1 cellular context compared by ENCODE assay signal in the genomic region with DNA sequence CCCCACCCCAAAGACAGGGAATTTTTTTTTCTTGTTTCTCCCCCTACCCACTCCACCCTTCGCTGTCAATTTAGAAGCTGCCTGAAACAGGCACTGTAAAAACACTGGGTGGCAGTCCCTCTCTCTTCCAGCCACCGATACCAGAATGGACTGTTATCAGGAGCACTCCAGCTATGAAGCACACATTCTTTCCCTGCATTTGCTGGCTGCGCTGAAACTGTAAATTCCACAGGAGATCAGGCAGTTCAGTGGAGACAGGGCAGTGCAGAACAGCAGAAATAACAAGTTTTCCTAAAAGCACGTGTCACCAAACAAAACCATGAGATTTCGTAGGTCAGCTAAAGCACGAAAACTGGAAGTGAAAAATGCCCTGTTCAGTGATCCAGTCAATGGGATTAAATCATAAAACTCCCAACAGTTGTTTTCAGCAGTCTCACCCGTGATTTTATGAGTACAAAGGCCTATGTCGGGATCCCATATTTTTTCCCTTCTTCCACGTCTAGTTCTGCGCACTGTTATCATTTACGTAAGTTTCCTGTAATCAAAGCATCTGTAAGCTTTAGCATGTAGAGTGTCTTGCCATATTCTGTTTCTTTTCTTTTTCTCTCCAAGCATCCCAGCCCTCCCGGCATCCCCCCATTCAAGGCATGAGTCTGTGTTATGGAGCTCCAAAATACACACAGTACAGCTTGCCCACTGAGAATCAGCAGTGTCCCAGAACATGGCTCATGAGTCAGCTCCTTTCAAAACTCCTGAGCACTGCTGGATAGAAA.
TF ChIP-seq lines count a peak whose summit lies in the region.

No MANE protein-coding gene starts in this region.

TF ChIP-seq in SK-N-SH, 30 proteins besides CTCF, POLR2A, EP300 and RAD21 (continued from another document):
- TF ChIP-seq, protein P1, sequence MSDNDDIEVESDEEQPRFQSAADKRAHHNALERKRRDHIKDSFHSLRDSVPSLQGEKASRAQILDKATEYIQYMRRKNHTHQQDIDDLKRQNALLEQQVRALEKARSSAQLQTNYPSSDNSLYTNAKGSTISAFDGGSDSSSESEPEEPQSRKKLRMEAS (IDR thresholded peaks at IDR 0.05; ENCODE audit: low read depth): no peak
- TF ChIP-seq FOXJ3 (CRISPR knock-in tag; IDR thresholded peaks at IDR 0.05) (no peak), TAF1 (IDR thresholded peaks at IDR 0.05; ENCODE audit: borderline replicate concordance, low read depth, low read length) (no peak), POLR2AphosphoS5 (IDR thresholded peaks at IDR 0.05; ENCODE audit: low read depth, low read length) (no peak), NRF1 (IDR thresholded peaks at IDR 0.05; ENCODE audit: low read depth, low read length) (no peak), NFIC (IDR thresholded peaks at IDR 0.05; ENCODE audit: borderline replicate concordance) (no peak), JUND (IDR thresholded peaks at IDR 0.05) (no peak), REST (IDR thresholded peaks at IDR 0.05; ENCODE audit: low read depth, low read length) (no peak), USF2 (IDR thresholded peaks at IDR 0.05; ENCODE audit: borderline replicate concordance, low read depth, low read length) (no peak), MEF2A (IDR thresholded peaks at IDR 0.05; ENCODE audit: borderline replicate concordance, low read depth) (no peak), ELF1 (IDR thresholded peaks at IDR 0.05) (no peak), EZH2phosphoT487 (IDR thresholded peaks at IDR 0.05; ENCODE audit: borderline replicate concordance, low read depth) (no peak), SMC3 (IDR thresholded peaks at IDR 0.05; ENCODE audit: low read depth, low read length) (no peak), MXI1 (IDR thresholded peaks at IDR 0.05; ENCODE audit: low read depth, low read length) (no peak)
- TF ChIP-seq, protein P2, sequence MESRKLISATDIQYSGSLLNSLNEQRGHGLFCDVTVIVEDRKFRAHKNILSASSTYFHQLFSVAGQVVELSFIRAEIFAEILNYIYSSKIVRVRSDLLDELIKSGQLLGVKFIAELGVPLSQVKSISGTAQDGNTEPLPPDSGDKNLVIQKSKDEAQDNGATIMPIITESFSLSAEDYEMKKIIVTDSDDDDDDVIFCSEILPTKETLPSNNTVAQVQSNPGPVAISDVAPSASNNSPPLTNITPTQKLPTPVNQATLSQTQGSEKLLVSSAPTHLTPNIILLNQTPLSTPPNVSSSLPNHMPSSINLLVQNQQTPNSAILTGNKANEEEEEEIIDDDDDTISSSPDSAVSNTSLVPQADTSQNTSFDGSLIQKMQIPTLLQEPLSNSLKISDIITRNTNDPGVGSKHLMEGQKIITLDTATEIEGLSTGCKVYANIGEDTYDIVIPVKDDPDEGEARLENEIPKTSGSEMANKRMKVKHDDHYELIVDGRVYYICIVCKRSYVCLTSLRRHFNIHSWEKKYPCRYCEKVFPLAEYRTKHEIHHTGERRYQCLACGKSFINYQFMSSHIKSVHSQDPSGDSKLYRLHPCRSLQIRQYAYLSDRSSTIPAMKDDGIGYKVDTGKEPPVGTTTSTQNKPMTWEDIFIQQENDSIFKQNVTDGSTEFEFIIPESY (IDR thresholded peaks at IDR 0.05; ENCODE audit: borderline replicate concordance, low read depth): no peak
TF ChIP-seq in SK-N-SH: peak in this region for 0.
